In the genomic region with DNA sequence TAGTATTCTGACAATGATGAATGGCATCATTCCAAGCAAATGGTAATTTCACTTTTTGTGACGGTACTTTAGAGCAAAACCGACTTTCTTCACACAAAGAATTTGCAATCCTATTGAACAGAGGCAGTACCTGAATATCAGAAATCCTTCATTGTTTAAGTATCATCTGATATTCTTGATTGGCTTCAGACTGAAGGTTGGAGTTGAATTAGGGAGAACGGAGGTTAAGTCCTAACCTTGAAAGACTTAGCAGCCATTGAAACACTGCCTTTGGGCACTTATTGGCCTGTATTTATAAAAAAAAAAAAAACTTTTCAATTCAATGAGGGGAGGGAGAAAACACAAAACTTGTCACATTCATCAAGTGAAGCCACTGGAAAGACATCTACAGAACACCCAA, we compare ENCODE assay signal across 19 cellular contexts.
DNase-seq lines count a peak whose midpoint lies in the region; ATAC-seq, FAIRE-seq and TF ChIP-seq lines count a peak whose summit lies in the region.
"Had no signal": no experiment of that assay in that cellular context is flagged by ENCODE, and none has a peak within 500 bp of the region (broad histone marks: within the 10 kb centered on the region; RNA-seq: fewer than 3 reads in every experiment).

No MANE protein-coding gene starts in this region.

- H3K23me2 ChIP-seq in H1 (ENCODE audit: low read depth, low read length), result no peaks in the 10 kb centered on the region

- no peak for TF ChIP-seq EP300 in H1 (IDR thresholded peaks at IDR 0.05; ENCODE audit: borderline replicate concordance in 1 of 2, low read depth in 2 of 2, low read length in 2 of 2)

- BruUV-seq in Calu3 (replicated peaks; lab: Mats Ljungman, UMichigan), result no TSS peak

- peaks cover 0 to 10% (median 0%) of the 10 kb centered on the region in 11 experiments; a peak in 3 of 22 replicates for H3K9me3 ChIP-seq in BLaER1 treated with 17β-estradiol and CSF1 and Interleukin-3, amounts not matched to agents 10 nM and 100 nM (replicated peaks in 1 of 11)
- H3K9me3 ChIP-seq in HEK293 (ENCODE audit: control insufficient read depth, insufficient read depth, low read depth, low read length), result no peaks in the 10 kb centered on the region
- H3K9me3 ChIP-seq in H1 (ENCODE audit: insufficient read depth in 2 of 2, low read depth in 1 of 2, low read length in 1 of 2), result no peaks in the 10 kb centered on the region

- no peak overlapping the region for H2BK12ac ChIP-seq in H1 (ENCODE audit: low read depth, low read length)

- H3K27me3 Mint-ChIP-seq in Calu3 (ENCODE audit: unreplicated experiment), result no peaks in the 10 kb centered on the region

- no peak overlapping the region for H3K14ac ChIP-seq in H1 (ENCODE audit: insufficient read length)

- H3K79me2 ChIP-seq in H1 (ENCODE audit: control insufficient read depth in 1 of 2, insufficient read depth in 2 of 2, low read length in 2 of 2), result no peaks in the 10 kb centered on the region

- H3K9ac ChIP-seq in BLaER1 treated with 17β-estradiol and CSF1 and Interleukin-3, amounts not matched to agents 10 nM and 100 nM, result no peak overlapping the region
- no peak overlapping the region for H3K9ac ChIP-seq in H1 (replicated peaks in 1 of 4; ENCODE audit: extremely low read depth in 1 of 4, low read depth in 3 of 4, low read length in 3 of 4)

- no peak overlapping the region for H4K91ac ChIP-seq in H1 (replicated peaks; ENCODE audit: insufficient read length, low read length)

- H3K56ac ChIP-seq in H1 (replicated peaks; ENCODE audit: insufficient read length, low read depth, low read length), result no peak overlapping the region

- no peak overlapping the region for H2AK5ac ChIP-seq in H1 (ENCODE audit: low read depth, low read length)

- intact Hi-C loops in Calu3 (cut with micrococcal nuclease; ENCODE audit: unreplicated experiment), result no loop called here

- H3K36me3 ChIP-seq in BLaER1 treated with 17β-estradiol and CSF1 and Interleukin-3, amounts not matched to agents 10 nM and 100 nM, result no peaks in the 10 kb centered on the region
- H3K36me3 ChIP-seq in HEK293 (ENCODE audit: control insufficient read depth in 2 of 2, insufficient read depth in 1 of 2, low read length in 2 of 2) (no peaks in the 10 kb centered on the region), H1 (ENCODE audit: control insufficient read depth in 2 of 4, insufficient read depth in 4 of 4, low read length in 3 of 4) (no peaks in the 10 kb centered on the region)

- peaks cover 15% of the 10 kb centered on the region for H3K4me1 Mint-ChIP-seq in Calu3 (ENCODE audit: low read depth, unreplicated experiment)
- H3K4me1 Mint-ChIP-seq: CD4-positive, CD25-positive, alpha-beta regulatory T cell; CD8-positive, alpha-beta memory T cell; IgD-negative memory B cell had no signal

- no peaks in the 10 kb centered on the region for H3K9me3 Mint-ChIP-seq in Calu3 (ENCODE audit: low read depth, unreplicated experiment)

- H2BK15ac ChIP-seq in H1 (ENCODE audit: low read length), result no peak overlapping the region

- no peaks in the 10 kb centered on the region for H4K20me1 ChIP-seq in BLaER1 treated with 17β-estradiol and CSF1 and Interleukin-3, amounts not matched to agents 10 nM and 100 nM
- H4K20me1 ChIP-seq in H1 (replicated peaks in 1 of 2; ENCODE audit: control insufficient read depth in 1 of 2, insufficient read depth in 2 of 2, low read length in 2 of 2), result no peaks in the 10 kb centered on the region

- no peaks in the 10 kb centered on the region for H3K36me3 Mint-ChIP-seq in Calu3 (ENCODE audit: insufficient read depth, unreplicated experiment)
- H3K36me3 Mint-ChIP-seq: CD4-positive, CD25-positive, alpha-beta regulatory T cell; IgD-negative memory B cell had no signal

- 65% methylated on average over 3 of the region's 3 CpGs; no CpG with 5 or more reads in 1 of the 2 experiments for WGBS in H1 (ENCODE audit: extremely low coverage in 1 of 2, insufficient coverage in 1 of 2, insufficient read length in 1 of 2, insufficient replicate concordance in 2 of 2, low coverage in 1 of 2, low lambda C conversion rate in 2 of 2, missing lambda C conversion rate in 1 of 2), 2 experiments

- no peak overlapping the region for H2BK20ac ChIP-seq in H1 (ENCODE audit: low read length)

- H2AFZ ChIP-seq in H1 (ENCODE audit: low read length), result peak overlapping the region; percentile 85; the same call in 1 of the 2 replicates

- no peak for DNase-seq in H1 (ENCODE audit: low read depth in 1 of 2, low spot score in 2 of 2)
- no peak for DNase-seq in Calu3
- DNase-seq in GM10248 (ENCODE audit: extremely low spot score), result no peak
- DNase-seq: 8988T; C1 segment of cervical spinal cord; CD4-positive, CD25-positive, alpha-beta regulatory T cell; CD8-positive, alpha-beta memory T cell; COR-L47; Karpas-422; KBM-7 had no signal

- peaks cover 8 to 15% (median 12%) of the 10 kb centered on the region in 10 experiments; a peak in 19 of 20 replicates for H3K4me1 ChIP-seq in BLaER1 treated with 17β-estradiol and CSF1 and Interleukin-3, amounts not matched to agents 10 nM and 100 nM
- H3K4me1 ChIP-seq in HEK293 (ENCODE audit: control insufficient read depth, insufficient read depth, low read length) (peaks cover 3% of the 10 kb centered on the region), H1 (replicated peaks in 1 of 4; ENCODE audit: control insufficient read depth in 3 of 4, insufficient read depth in 4 of 4, low read length in 3 of 4) (peaks cover 0 to 8% (median 3%) of the 10 kb centered on the region in 4 experiments; a peak in 5 of 7 replicates)

- peak overlapping the region in 8 of 11 experiments; percentile 35 to 61 (median 50); a peak in 10 of 22 replicates for H3K4me2 ChIP-seq in BLaER1 treated with 17β-estradiol and CSF1 and Interleukin-3, amounts not matched to agents 10 nM and 100 nM
- H3K4me2 ChIP-seq in H1 (ENCODE audit: insufficient read depth in 1 of 2, low read depth in 2 of 2, low read length in 2 of 2), result no peak overlapping the region

- H2BK5ac ChIP-seq in H1 (ENCODE audit: low read depth, low read length), result no peak overlapping the region

- H3K79me1 ChIP-seq in H1 (ENCODE audit: low read depth, low read length), result no peaks in the 10 kb centered on the region

- H3K18ac ChIP-seq in H1 (ENCODE audit: extremely low read depth, low read length), result no peak overlapping the region

- H2BK120ac ChIP-seq in H1 (replicated peaks; ENCODE audit: low read depth, low read length), result no peak overlapping the region

- no peak overlapping the region for H4K8ac ChIP-seq in H1 (ENCODE audit: extremely low read depth, insufficient read depth, low read length)

- no peak overlapping the region for H3K23ac ChIP-seq in H1 (ENCODE audit: insufficient read length)

- no peak overlapping the region for H3K4ac ChIP-seq in H1 (replicated peaks; ENCODE audit: insufficient read length, low read depth, low read length)

- no peak overlapping the region for H4K5ac ChIP-seq in H1 (ENCODE audit: insufficient read length, low read depth, low read length)

- TF ChIP-seq CTCF in HEK293 (tag by site-specific recombination; IDR thresholded peaks at IDR 0.05) (no peak), H1 (IDR thresholded peaks at IDR 0.05; ENCODE audit: control extremely low read depth in 1 of 3, insufficient read depth in 1 of 3, low read depth in 1 of 3, low read length in 3 of 3) (no peak), Calu3 (IDR thresholded peaks at IDR 0.05; ENCODE audit: unreplicated experiment) (no peak), GM10248 (IDR thresholded peaks at IDR 0.05; ENCODE audit: control extremely low read depth, extremely low read depth, low read depth, missing control alignments) (no peak)

- TF ChIP-seq RAD21 in H1 (IDR thresholded peaks at IDR 0.05 in 1 of 2, conservative IDR thresholded peaks at IDR 0.05 in 1 of 2; ENCODE audit: low read depth in 2 of 2, low read length in 2 of 2), result no peak

- H3K27ac ChIP-seq in BLaER1 treated with 17β-estradiol and CSF1 and Interleukin-3, amounts not matched to agents 10 nM and 100 nM, result no peak overlapping the region
- H3K27ac ChIP-seq in HEK293 (ENCODE audit: extremely low read depth, low read depth, low read length), result no peak overlapping the region
- H3K27ac ChIP-seq in H1 (ENCODE audit: low read depth, low read length), result no peak overlapping the region

- no peak for TF ChIP-seq POLR2A in H1 (IDR thresholded peaks at IDR 0.05; ENCODE audit: control extremely low read depth in 1 of 2, low read depth in 2 of 2, low read length in 2 of 2)

- H3K27ac Mint-ChIP-seq in Calu3 (ENCODE audit: unreplicated experiment), result no peak overlapping the region
- H3K27ac Mint-ChIP-seq: CD4-positive, CD25-positive, alpha-beta regulatory T cell; CD8-positive, alpha-beta memory T cell; IgD-negative memory B cell had no signal

- no peak for FAIRE-seq in H1 (lab: Jason Lieb, UNC)
- FAIRE-seq: D721Med, G401.6, HepG2 had no signal

- no peak overlapping the region for H3K4me3 ChIP-seq in BLaER1 treated with 17β-estradiol and CSF1 and Interleukin-3, amounts not matched to agents 10 nM and 100 nM
- H3K4me3 ChIP-seq in HEK293 (ENCODE audit: low read depth, low read length) (no peak overlapping the region), H1 (ENCODE audit: extremely low read depth in 1 of 4, insufficient read depth in 2 of 4, low read depth in 3 of 4, low read length in 4 of 4) (no peak overlapping the region)

- no peak for ATAC-seq in HG03108 (IDR thresholded peaks at IDR 0.05; ENCODE audit: unreplicated experiment)
- ATAC-seq in HG03175 (IDR thresholded peaks at IDR 0.05; ENCODE audit: unreplicated experiment), result no peak
- ATAC-seq: HCT116, HepG2 had no signal

- H3K4me3 Mint-ChIP-seq in Calu3 (ENCODE audit: low read depth, unreplicated experiment), result no peak overlapping the region
- H3K4me3 Mint-ChIP-seq: CD4-positive, CD25-positive, alpha-beta regulatory T cell; CD8-positive, alpha-beta memory T cell; IgD-negative memory B cell had no signal

- CTCF ChIA-PET in HEK293 (lab: Yijun Ruan, JAX), result no interaction called here
- CTCF ChIA-PET in H1 (lab: Charles Lee; ENCODE audit: partially characterized antibody), result interaction anchor here (0.6 kb wide), 1 partner anchor 823 kb away, joined by 3 read pairs; no protein-coding TSS in a partner anchor
- CTCF ChIA-PET in Calu3 (lab: Charles Lee), result interaction anchor here (0.6 kb wide), 1 partner anchor 133 kb away, joined by 5 read pairs; no protein-coding TSS in a partner anchor
- CTCF ChIA-PET in GM10248 (lab: Yijun Ruan, JAX), result no interaction called here

- POLR2A ChIA-PET in HEK293 (lab: Yijun Ruan, JAX), result no interaction called here
- POLR2A ChIA-PET in H1 (lab: Charles Lee; ENCODE audit: partially characterized antibody), result no interaction called here
- POLR2A ChIA-PET in GM10248 (lab: Yijun Ruan, JAX), result no interaction called here

- H3K27me3 ChIP-seq in BLaER1 treated with 17β-estradiol and CSF1 and Interleukin-3, amounts not matched to agents 10 nM and 100 nM, result no peaks in the 10 kb centered on the region
- no peaks in the 10 kb centered on the region for H3K27me3 ChIP-seq in H1 (replicated peaks in 1 of 4; ENCODE audit: control insufficient read depth in 3 of 4, extremely low read depth in 1 of 4, insufficient read depth in 3 of 4, low read length in 3 of 4)

TF ChIP-seq in HEK293, 187 proteins besides CTCF, POLR2A, EP300 and RAD21 (continues in another document):
- TF ChIP-seq ZNF169 (tag by site-specific recombination; IDR thresholded peaks at IDR 0.05) (no peak), ZNF302 (tag by site-specific recombination; IDR thresholded peaks at IDR 0.05; ENCODE audit: low read depth) (no peak)

TF ChIP-seq in H1, 55 proteins besides CTCF, POLR2A, EP300 and RAD21 (continues in another document):
- no peak for TF ChIP-seq RXRA (IDR thresholded peaks at IDR 0.05; ENCODE audit: insufficient read depth, low read depth, low read length)

Comparison
In these comparisons a context has a peak if more than half of its experiments do, and no peak if none do; other contexts are left out.
1. H3K4me2 ChIP-seq: peak in BLaER1 treated with 17β-estradiol and CSF1 and Interleukin-3, amounts not matched to agents 10 nM and 100 nM (8 of 11); none in H1 (0 of 2).
2. CTCF ChIA-PET loops: an anchor here in H1 (0.6 kb wide) and Calu3 (0.6 kb wide); none called in HEK293 and GM10248.